In genomic region chr2:201383156-201383555, GRCh38 we compare ENCODE assay signal across 1 cellular context.
TF ChIP-seq lines count a peak whose summit lies in the region.

No MANE protein-coding gene starts in this region.

TF ChIP-seq in K562, 482 proteins besides CTCF, POLR2A, EP300 and RAD21:
- TF ChIP-seq SAP30 (IDR thresholded peaks at IDR 0.05; ENCODE audit: borderline replicate concordance, insufficient read depth, low read depth, low read length, poor library complexity, severe bottlenecking) (no peak), BRCA1 (IDR thresholded peaks at IDR 0.05) (no peak), BRCA1 (CRISPR knock-in tag; IDR thresholded peaks at IDR 0.05) (no peak), MEIS2 (IDR thresholded peaks at IDR 0.05; ENCODE audit: partially characterized antibody) (peak; percentile 55), MAFK (IDR thresholded peaks at IDR 0.05; ENCODE audit: low read length) (no peak), TRIM24 (IDR thresholded peaks at IDR 0.05) (no peak), CGGBP1 (CRISPR knock-in tag; IDR thresholded peaks at IDR 0.05) (no peak), ZNF212 (CRISPR knock-in tag; IDR thresholded peaks at IDR 0.05) (no peak), ETS2 (tag; IDR thresholded peaks at IDR 0.05; ENCODE audit: borderline replicate concordance, poor library complexity, severe bottlenecking) (no peak), XRCC4 (IDR thresholded peaks at IDR 0.05; ENCODE audit: extremely low read depth, insufficient read depth, insufficient read length) (no peak), FOXK2 (conservative IDR thresholded peaks at IDR 0.05 in 1 of 2, IDR thresholded peaks at IDR 0.05 in 1 of 2; ENCODE audit: low read depth in 2 of 2) (no peak), RFX7 (CRISPR knock-in tag; IDR thresholded peaks at IDR 0.05) (no peak), SP2 (IDR thresholded peaks at IDR 0.05; ENCODE audit: extremely low read depth, low read depth, low read length, poor library complexity, severe bottlenecking) (no peak)
- TF ChIP-seq, protein P1, sequence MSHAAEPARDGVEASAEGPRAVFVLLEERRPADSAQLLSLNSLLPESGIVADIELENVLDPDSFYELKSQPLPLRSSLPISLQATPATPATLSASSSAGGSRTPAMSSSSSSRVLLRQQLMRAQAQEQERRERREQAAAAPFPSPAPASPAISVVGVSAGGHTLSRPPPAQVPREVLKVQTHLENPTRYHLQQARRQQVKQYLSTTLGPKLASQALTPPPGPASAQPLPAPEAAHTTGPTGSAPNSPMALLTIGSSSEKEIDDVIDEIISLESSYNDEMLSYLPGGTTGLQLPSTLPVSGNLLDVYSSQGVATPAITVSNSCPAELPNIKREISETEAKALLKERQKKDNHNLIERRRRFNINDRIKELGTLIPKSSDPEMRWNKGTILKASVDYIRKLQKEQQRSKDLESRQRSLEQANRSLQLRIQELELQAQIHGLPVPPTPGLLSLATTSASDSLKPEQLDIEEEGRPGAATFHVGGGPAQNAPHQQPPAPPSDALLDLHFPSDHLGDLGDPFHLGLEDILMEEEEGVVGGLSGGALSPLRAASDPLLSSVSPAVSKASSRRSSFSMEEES (CRISPR knock-in tag; IDR thresholded peaks at IDR 0.05) = peak; percentile 33
- TF ChIP-seq, protein P2, sequence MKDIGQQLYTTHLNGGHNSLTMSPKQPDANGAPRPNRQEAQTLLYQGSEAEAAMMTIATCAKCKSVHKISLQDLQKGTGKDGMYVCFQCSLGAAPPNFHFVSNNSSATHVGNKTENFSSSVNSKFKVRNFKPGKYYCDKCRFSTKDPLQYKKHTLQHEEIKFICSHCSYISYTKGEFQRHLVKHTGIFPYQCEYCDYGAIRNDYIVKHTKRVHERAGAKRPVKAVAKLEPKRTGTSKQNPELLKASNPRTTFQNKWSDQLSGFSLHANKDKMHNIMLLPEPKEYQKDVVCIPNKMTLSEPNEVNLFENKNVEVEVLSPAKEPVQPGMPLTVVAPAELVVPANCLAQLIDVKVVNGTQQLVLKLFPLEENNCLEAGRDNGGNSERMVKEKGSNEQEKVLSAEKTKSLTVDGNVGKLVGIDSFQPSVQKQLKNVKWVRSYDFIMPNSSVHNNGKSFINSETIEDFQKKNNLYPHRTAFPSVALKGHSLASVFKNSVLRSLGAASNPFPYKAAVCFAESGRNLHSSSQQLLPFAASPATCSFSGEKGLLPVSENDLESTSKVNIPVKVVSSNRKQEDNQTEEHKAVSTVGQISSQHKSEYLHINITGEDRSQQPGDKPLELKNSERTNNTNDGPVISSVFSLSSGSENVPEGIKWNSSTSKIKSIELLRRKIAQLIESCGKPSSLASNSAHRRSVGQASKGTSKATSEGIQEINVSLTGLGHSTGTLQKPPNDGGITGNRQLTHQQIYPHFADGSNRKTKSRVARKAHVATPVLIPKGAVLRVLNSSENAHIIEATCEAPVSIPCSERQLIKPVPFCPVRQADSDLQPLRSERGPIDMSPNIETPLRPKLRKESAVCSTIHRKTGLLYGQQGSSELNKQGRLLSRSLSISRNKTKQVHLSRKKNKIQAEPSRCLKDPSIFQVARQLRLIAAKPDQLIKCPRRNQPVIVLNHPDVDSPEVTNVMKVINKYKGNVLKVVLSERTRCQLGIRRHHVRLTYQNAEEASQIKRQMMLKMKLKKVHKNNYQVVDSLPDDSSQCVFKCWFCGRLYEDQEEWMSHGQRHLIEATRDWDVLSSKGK (CRISPR knock-in tag; IDR thresholded peaks at IDR 0.05) = no peak
- TF ChIP-seq, protein P3, sequence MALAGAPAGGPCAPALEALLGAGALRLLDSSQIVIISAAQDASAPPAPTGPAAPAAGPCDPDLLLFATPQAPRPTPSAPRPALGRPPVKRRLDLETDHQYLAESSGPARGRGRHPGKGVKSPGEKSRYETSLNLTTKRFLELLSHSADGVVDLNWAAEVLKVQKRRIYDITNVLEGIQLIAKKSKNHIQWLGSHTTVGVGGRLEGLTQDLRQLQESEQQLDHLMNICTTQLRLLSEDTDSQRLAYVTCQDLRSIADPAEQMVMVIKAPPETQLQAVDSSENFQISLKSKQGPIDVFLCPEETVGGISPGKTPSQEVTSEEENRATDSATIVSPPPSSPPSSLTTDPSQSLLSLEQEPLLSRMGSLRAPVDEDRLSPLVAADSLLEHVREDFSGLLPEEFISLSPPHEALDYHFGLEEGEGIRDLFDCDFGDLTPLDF (CRISPR knock-in tag; IDR thresholded peaks at IDR 0.05) = no peak
- TF ChIP-seq, protein P4, sequence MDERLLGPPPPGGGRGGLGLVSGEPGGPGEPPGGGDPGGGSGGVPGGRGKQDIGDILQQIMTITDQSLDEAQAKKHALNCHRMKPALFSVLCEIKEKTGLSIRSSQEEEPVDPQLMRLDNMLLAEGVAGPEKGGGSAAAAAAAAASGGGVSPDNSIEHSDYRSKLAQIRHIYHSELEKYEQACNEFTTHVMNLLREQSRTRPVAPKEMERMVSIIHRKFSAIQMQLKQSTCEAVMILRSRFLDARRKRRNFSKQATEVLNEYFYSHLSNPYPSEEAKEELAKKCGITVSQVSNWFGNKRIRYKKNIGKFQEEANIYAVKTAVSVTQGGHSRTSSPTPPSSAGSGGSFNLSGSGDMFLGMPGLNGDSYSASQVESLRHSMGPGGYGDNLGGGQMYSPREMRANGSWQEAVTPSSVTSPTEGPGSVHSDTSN (CRISPR knock-in tag; IDR thresholded peaks at IDR 0.05; ENCODE audit: low read depth) = no peak
- TF ChIP-seq, protein P4 (tag; conservative IDR thresholded peaks at IDR 0.05; ENCODE audit: low read depth) = peak; percentile 64
- TF ChIP-seq, protein P5, sequence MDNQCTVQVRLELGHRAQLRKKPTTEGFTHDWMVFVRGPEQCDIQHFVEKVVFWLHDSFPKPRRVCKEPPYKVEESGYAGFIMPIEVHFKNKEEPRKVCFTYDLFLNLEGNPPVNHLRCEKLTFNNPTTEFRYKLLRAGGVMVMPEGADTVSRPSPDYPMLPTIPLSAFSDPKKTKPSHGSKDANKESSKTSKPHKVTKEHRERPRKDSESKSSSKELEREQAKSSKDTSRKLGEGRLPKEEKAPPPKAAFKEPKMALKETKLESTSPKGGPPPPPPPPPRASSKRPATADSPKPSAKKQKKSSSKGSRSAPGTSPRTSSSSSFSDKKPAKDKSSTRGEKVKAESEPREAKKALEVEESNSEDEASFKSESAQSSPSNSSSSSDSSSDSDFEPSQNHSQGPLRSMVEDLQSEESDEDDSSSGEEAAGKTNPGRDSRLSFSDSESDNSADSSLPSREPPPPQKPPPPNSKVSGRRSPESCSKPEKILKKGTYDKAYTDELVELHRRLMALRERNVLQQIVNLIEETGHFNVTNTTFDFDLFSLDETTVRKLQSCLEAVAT (IDR thresholded peaks at IDR 0.05) = no peak
